ENCODE assay signal across 21 cellular contexts in genomic region chr9:91246842-91247241, GRCh38.
A peak's percentile ranks its signal among the peaks of the same experiment; 100 is the strongest.
DNase-seq lines count a peak whose midpoint lies in the region; ATAC-seq and TF ChIP-seq lines count a peak whose summit lies in the region.
"Had no signal": no experiment of that assay in that cellular context is flagged by ENCODE, and none has a peak within 500 bp of the region (broad histone marks: within the 10 kb centered on the region; RNA-seq: fewer than 3 reads in every experiment).

No MANE protein-coding gene starts in this region.

- no peaks in the 10 kb centered on the region for H3K27me3 Mint-ChIP-seq in T-helper 17 cell
- H3K27me3 Mint-ChIP-seq: B cell had no signal

- no peaks in the 10 kb centered on the region for H4K20me1 ChIP-seq in mammary epithelial cell (ENCODE audit: insufficient read depth, low read length)

- peak; percentile 22 for DNase-seq in ELR (ENCODE audit: low read depth)
- DNase-seq in heart right ventricle = no peak
- DNase-seq in psoas muscle = peak in 1 of 2 donors; percentile 65
- no peak for DNase-seq in T-helper 17 cell
- no peak for DNase-seq in NK-92 treated with Interleukin-12 subunit alpha and Interleukin-12 subunit beta, amount 100 ng/mL, for 24 hours (lab: John Stamatoyannopoulos, UW)
- no peak for DNase-seq in mammary epithelial cell
- DNase-seq: activated CD4-positive, alpha-beta T cell treated with anti-CD3 and anti-CD28 coated beads for 48 hours; activated naive CD4-positive, alpha-beta T cell treated with anti-CD3 and anti-CD28 coated beads for 36 hours; erythroblast; GF-D8; glutamatergic neuron; HCEC 1CT; Kasumi-1; mesendoderm; SK-N-SH; stimulated activated CD4-positive, alpha-beta T cell treated with anti-CD3 and anti-CD28 coated beads, Interleukin-4, amount 100 ng/mL, for 24 hours had no signal

- no peak overlapping the region for H3K4me2 ChIP-seq in mammary epithelial cell (ENCODE audit: insufficient read depth, low read depth, low read length)
- H3K4me2 ChIP-seq: SK-N-SH had no signal

- CTCF ChIA-PET in mammary epithelial cell (lab: Charles Lee; ENCODE audit: low non-redundant PET) = no interaction called here

- H3K27me3 ChIP-seq in heart right ventricle (no peaks in the 10 kb centered on the region), psoas muscle (ENCODE audit: insufficient read depth in 3 of 3, low read length in 2 of 3) (no peaks in the 10 kb centered on the region), mammary epithelial cell (ENCODE audit: insufficient read depth, low read length) (no peaks in the 10 kb centered on the region)

- H3K27ac ChIP-seq in angular gyrus (ENCODE audit: low read depth, low read length) (peak overlapping the region; percentile 14), heart right ventricle (peak overlapping the region in 1 of 10 donors; percentile 21), psoas muscle (no peak overlapping the region), mammary epithelial cell (ENCODE audit: insufficient read depth, low read depth, low read length) (no peak overlapping the region)
- H3K27ac ChIP-seq: skin epidermis had no signal

- no TSS peak for BruUV-seq in mammary epithelial cell (replicated peaks; lab: Mats Ljungman, UMichigan)

- H3K4me3 ChIP-seq in heart right ventricle (no peak overlapping the region), psoas muscle (no peak overlapping the region), mammary epithelial cell (replicated peaks in 1 of 3; ENCODE audit: insufficient read depth in 1 of 3, low read depth in 2 of 3, low read length in 3 of 3) (no peak overlapping the region)
- H3K4me3 ChIP-seq: skin epidermis had no signal

- dilution Hi-C loops in mammary epithelial cell (cut with HindIII; ENCODE audit: low sequenced_read_pairs) = no loop called here

- H3K9ac ChIP-seq in mammary epithelial cell (ENCODE audit: insufficient read depth, low read length) = no peak overlapping the region
- H3K9ac ChIP-seq: SK-N-SH had no signal

- WGBS in heart right ventricle, 2 donors = 54 to 57% methylated on average over 5 of the region's 5 CpGs
- WGBS in psoas muscle, 3 donors = 31 to 49% (median 33%) methylated on average over 5 of the region's 5 CpGs
- 100% methylated on average over 4 of the region's 5 CpGs for WGBS in mammary epithelial cell (ENCODE audit: low coverage, missing lambda C conversion rate)

- ATAC-seq in heart right ventricle = peak in 6 of 8 donors; percentile 14 to 57 (median 35)
- peak; percentile 36 to 62 (median 52) for ATAC-seq in psoas muscle
- ATAC-seq in T-helper 17 cell = no peak
- ATAC-seq in GM18519 (IDR thresholded peaks at IDR 0.05; ENCODE audit: low FRiP score, unreplicated experiment) = no peak
- ATAC-seq: Panc1 had no signal

- H3K27ac Mint-ChIP-seq in T-helper 17 cell = no peak overlapping the region
- H3K27ac Mint-ChIP-seq: B cell had no signal

- peaks cover 0 to 5% (median 0%) of the 10 kb centered on the region in 9 donors for H3K36me3 ChIP-seq in heart right ventricle
- H3K36me3 ChIP-seq in psoas muscle (ENCODE audit: insufficient read depth in 1 of 2, low read depth in 1 of 2) = no peaks in the 10 kb centered on the region
- no peaks in the 10 kb centered on the region for H3K36me3 ChIP-seq in mammary epithelial cell (ENCODE audit: insufficient read depth, low read length)

- H3K4me3 Mint-ChIP-seq in T-helper 17 cell = no peak overlapping the region
- H3K4me3 Mint-ChIP-seq: activated naive CD4-positive, alpha-beta T cell treated with anti-CD3 and anti-CD28 coated beads for 36 hours; B cell had no signal

- H3K4me1 ChIP-seq in heart right ventricle (peaks cover 0 to 39% (median 19%) of the 10 kb centered on the region in 9 donors), psoas muscle (peaks cover 43% of the 10 kb centered on the region), mammary epithelial cell (ENCODE audit: insufficient read depth, low read length) (peaks cover 9% of the 10 kb centered on the region)

- in situ Hi-C loops in mammary epithelial cell (cut with MboI; ENCODE audit: low sequenced_read_pairs in 2 of 2) = no loop called here

- H2AFZ ChIP-seq in mammary epithelial cell (ENCODE audit: low read depth, low read length) = no peak overlapping the region

- peaks cover 5% of the 10 kb centered on the region for H3K36me3 Mint-ChIP-seq in T-helper 17 cell (ENCODE audit: low read depth)

- TF ChIP-seq CTCF in heart right ventricle (IDR thresholded peaks at IDR 0.05) (no peak), psoas muscle (IDR thresholded peaks at IDR 0.05) (no peak), mammary epithelial cell (conservative IDR thresholded peaks at IDR 0.05 in 1 of 2, IDR thresholded peaks at IDR 0.05 in 1 of 2; ENCODE audit: extremely low read depth in 1 of 2, insufficient read depth in 1 of 2, low read depth in 1 of 2, low read length in 2 of 2) (no peak)

- intact Hi-C loops in heart right ventricle (cut with DNase I) = no loop called here
- intact Hi-C loops in psoas muscle (cut with DNase I) = no loop called here
- intact Hi-C loops in mammary epithelial cell (cut with micrococcal nuclease) = no loop called here

- H3K9me3 ChIP-seq in heart right ventricle = no peaks in the 10 kb centered on the region
- no peaks in the 10 kb centered on the region for H3K9me3 ChIP-seq in psoas muscle
- no peaks in the 10 kb centered on the region for H3K9me3 ChIP-seq in T-helper 17 cell (ENCODE audit: control insufficient read depth, low read length, poor library complexity, severe bottlenecking)
- no peaks in the 10 kb centered on the region for H3K9me3 ChIP-seq in mammary epithelial cell (replicated peaks; ENCODE audit: insufficient read depth, low read length)
- H3K9me3 ChIP-seq: SK-N-SH had no signal

- H3K4me1 Mint-ChIP-seq in T-helper 17 cell = peaks cover 30% of the 10 kb centered on the region

- no peaks in the 10 kb centered on the region for H3K79me2 ChIP-seq in mammary epithelial cell (ENCODE audit: insufficient read depth, low read length)

Comparison
In these comparisons a context has a peak if more than half of its experiments do, and no peak if none do; other contexts are left out.
1. ATAC-seq: peak in heart right ventricle (6 of 8) and psoas muscle (4 of 4); none in T-helper 17 cell (single experiment) and GM18519 (single experiment).